Comparison of ENCODE assay signal across 14 cellular contexts in the genomic region with DNA sequence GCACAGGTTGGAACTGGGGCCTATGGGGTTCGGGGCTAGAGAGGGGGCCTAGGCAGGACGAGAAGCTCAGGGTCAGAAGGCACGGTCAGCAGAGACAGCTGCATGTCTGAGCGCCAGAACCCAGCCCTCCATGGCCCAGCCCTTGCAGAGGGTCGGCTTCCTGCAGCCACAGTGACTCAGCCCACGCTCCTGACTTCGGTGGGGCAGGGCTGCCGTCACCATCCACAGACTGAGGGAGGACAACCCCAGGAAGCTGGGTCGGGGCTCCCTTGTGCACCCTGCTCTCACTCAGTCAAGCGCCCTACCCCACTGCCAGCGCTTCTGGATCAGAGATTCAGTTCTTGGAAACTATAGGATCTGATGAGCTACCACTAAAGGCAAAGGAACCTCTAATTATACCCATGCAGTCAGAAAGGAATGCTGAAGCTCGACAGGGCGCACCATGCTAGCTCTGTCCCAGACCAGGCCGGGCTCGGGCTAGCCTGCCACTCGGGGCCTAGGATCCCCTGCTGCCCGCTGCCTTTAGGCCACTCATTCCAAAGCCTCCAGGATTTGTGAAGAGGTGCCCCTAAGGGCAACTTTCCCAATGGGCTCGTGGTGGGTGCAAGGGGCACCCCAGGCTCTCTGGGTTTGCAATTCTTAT. TPM values are rescaled to one million over a fixed set of nuclear protein-coding genes. Genes with fewer than 3 reads are reported as not detected.
A peak's percentile ranks its signal among the peaks of the same experiment; 100 is the strongest.
DNase-seq lines count a peak whose midpoint lies in the region; ATAC-seq and TF ChIP-seq lines count a peak whose summit lies in the region.
"Had no signal": no experiment of that assay in that cellular context is flagged by ENCODE, and none has a peak within 500 bp of the region (broad histone marks: within the 10 kb centered on the region; RNA-seq: fewer than 3 reads in every experiment).

No MANE protein-coding gene starts in this region.

- ATAC-seq in HG03469 (IDR thresholded peaks at IDR 0.05; ENCODE audit: unreplicated experiment) (no peak), GM19397 (IDR thresholded peaks at IDR 0.05; ENCODE audit: unreplicated experiment) (no peak)
- ATAC-seq: left colon; stimulated activated naive B cell treated with anti-CD40 and anti-IgM and Interleukin-4, amounts not matched to agents 10 μg/mL and 1 μg/mL and 100 μg/mL, for 72 hours had no signal

- H3K4me1 ChIP-seq in hepatocyte (ENCODE audit: insufficient read depth): peaks cover 11% of the 10 kb centered on the region

- no peaks in the 10 kb centered on the region for H3K9me2 ChIP-seq in hepatocyte (replicated peaks; ENCODE audit: insufficient read depth)

- 89% methylated on average over 17 of the region's 18 CpGs for WGBS in hepatocyte (ENCODE audit: low lambda C conversion rate, missing lambda C conversion rate)

- H3K9me3 ChIP-seq in hepatocyte (ENCODE audit: low read depth): no peaks in the 10 kb centered on the region

- H3K27ac ChIP-seq in hepatocyte: no peak overlapping the region

- peaks cover 7% of the 10 kb centered on the region for H4K20me1 ChIP-seq in hepatocyte (ENCODE audit: insufficient read depth, poor library complexity, severe bottlenecking)

- no peak overlapping the region for H3K4me3 ChIP-seq in hepatocyte

- DNase-seq in A172 (ENCODE audit: low spot score): peak; percentile 22
- DNase-seq in EL: peak; percentile 32
- peak; percentile 26 for DNase-seq in amniotic epithelial cell (ENCODE audit: low read depth)
- no peak for DNase-seq in hepatocyte (ENCODE audit: low spot score)
- no peak for DNase-seq in NCI-H1436 treated with DMSO at 0.1 percent for 48 hours (lab: John Stamatoyannopoulos, UW)
- DNase-seq in NCI-H1417 (lab: John Stamatoyannopoulos, UW): no peak
- DNase-seq: foreskin fibroblast; left colon; MM.1S; NCI-H446 treated with DMSO at 0.1 percent for 48 hours; nucleus accumbens; stimulated activated naive B cell treated with anti-CD40 and anti-IgM and Interleukin-4, amounts not matched to agents 10 μg/mL and 1 μg/mL and 100 μg/mL, for 72 hours had no signal

- peaks cover 26% of the 10 kb centered on the region for H3K79me2 ChIP-seq in hepatocyte

- H3K27me3 ChIP-seq in hepatocyte: no peaks in the 10 kb centered on the region

- H3K4me2 ChIP-seq in hepatocyte: peak overlapping the region; percentile 97

- no peaks in the 10 kb centered on the region for H3K36me3 ChIP-seq in hepatocyte (replicated peaks; ENCODE audit: insufficient read depth, low read depth)

- no peak for TF ChIP-seq CTCF in hepatocyte (IDR thresholded peaks at IDR 0.05; ENCODE audit: poor library complexity)

- no peak overlapping the region for H2AFZ ChIP-seq in hepatocyte

RNA-seq across cellular contexts. Expression of gene ACTR1B, which starts 2.9 kb away (rescaled TPM):
- 63.5 and 63.7 TPM in 2 replicates for total RNA-seq in A172 (2014; rRNA removed; shearing (Covaris generic))
- 56.3 and 57.9 TPM in 2 replicates for total RNA-seq in hepatocyte
- polyA plus RNA-seq in hepatocyte: 15.2 and 18.1 TPM in 2 replicates

RNA-seq across cellular contexts. Expression of gene C2orf92, which starts 8.6 kb away (rescaled TPM):
- 0.86 and 8.6 TPM in 2 replicates for total RNA-seq in A172 (2014; rRNA removed; shearing (Covaris generic))
- total RNA-seq in hepatocyte: 2.1 and 5.5 TPM in 2 replicates
- 4.5 and 7.2 TPM in 2 replicates for polyA plus RNA-seq in hepatocyte

RNA-seq across cellular contexts. Expression of gene COX5B, which starts 15.0 kb away (rescaled TPM):
- 238 and 344 TPM in 2 replicates for total RNA-seq in A172 (2014; rRNA removed; shearing (Covaris generic))
- 210 and 250 TPM in 2 replicates for total RNA-seq in hepatocyte
- 475 and 495 TPM in 2 replicates for polyA plus RNA-seq in hepatocyte

RNA-seq across cellular contexts. Expression of gene ZAP70, which starts 52.5 kb away (rescaled TPM):
- not detected in 2 replicates for total RNA-seq in A172 (2014; rRNA removed; shearing (Covaris generic))
- 0.80 and 1.4 TPM in 2 replicates for total RNA-seq in hepatocyte
- polyA plus RNA-seq in hepatocyte: 1.5 and 1.6 TPM in 2 replicates

Comparison
In these comparisons a context has a peak if more than half of its experiments do, and no peak if none do; other contexts are left out.
1. DNase-seq: peak in A172 (single experiment), EL (single experiment) and amniotic epithelial cell (single experiment); none in hepatocyte (single experiment), NCI-H1436 treated with DMSO at 0.1 percent for 48 hours (single experiment) and NCI-H1417 (0 of 3).